21 cellular contexts compared by ENCODE assay signal in genomic region chr17:55564077-55564476, GRCh38. TPM values are rescaled to one million over a fixed set of nuclear protein-coding genes. Genes with fewer than 3 reads are reported as not detected.
"Had no signal": no experiment of that assay in that cellular context is flagged by ENCODE, and none has a peak within 500 bp of the region (broad histone marks: within the 10 kb centered on the region; RNA-seq: fewer than 3 reads in every experiment).

No MANE protein-coding gene starts in this region.

- H3K36me3 ChIP-seq: brain microvascular endothelial cell, gastroesophageal sphincter, heart right ventricle, lower lobe of right lung, transverse colon had no signal

- H3K4me1 ChIP-seq: lower lobe of right lung had no signal

- ATAC-seq: activated CD4-positive, alpha-beta T cell treated with anti-CD3 and anti-CD28 coated beads for 36 hours; activated T-cell treated with anti-CD3 and anti-CD28 coated beads, Interleukin-2, amount 50 U/mL, for 4 hours; gastroesophageal sphincter; lower lobe of right lung; stimulated activated naive B cell treated with anti-CD40 and anti-IgM and Interleukin-4, amounts not matched to agents 10 μg/mL and 1 μg/mL and 100 μg/mL, for 72 hours had no signal

- H3K9me3 ChIP-seq: gastroesophageal sphincter, heart right ventricle, lower lobe of right lung, transverse colon had no signal

- DNase-seq: activated CD4-positive, alpha-beta memory T cell treated with anti-CD3 and anti-CD28 coated beads, Interleukin-2, amount 10 ng/mL, durations not matched to agents 7 days and 5 days; activated CD4-positive, alpha-beta T cell treated with anti-CD3 and anti-CD28 coated beads for 36 hours; activated gamma-delta T cell; activated T-cell treated with anti-CD3 and anti-CD28 coated beads, Interleukin-2, amount 50 U/mL, for 4 hours; brain microvascular endothelial cell; cerebellar nuclear complex; effector CD8-positive, alpha-beta T cell; heart right ventricle; lower lobe of right lung; naive B cell; posterior cingulate gyrus; retina; stimulated activated CD4-positive, alpha-beta T cell treated with anti-CD3 and anti-CD28 coated beads, Interleukin-15, amount 100 ng/mL, for 24 hours; stimulated activated CD4-positive, alpha-beta T cell treated with anti-CD3 and anti-CD28 coated beads, Interleukin-4, amount 100 ng/mL, for 1 hour; stimulated activated naive B cell treated with anti-CD40 and anti-IgM and Interleukin-4, amounts not matched to agents 10 μg/mL and 1 μg/mL and 100 μg/mL, for 72 hours; transverse colon had no signal

- H3K27me3 ChIP-seq: brain microvascular endothelial cell, gastroesophageal sphincter, transverse colon had no signal

- H3K4me3 ChIP-seq: gastroesophageal sphincter, heart right ventricle, lower lobe of right lung, skin epidermis, transverse colon had no signal

- H3K27ac ChIP-seq: brain microvascular endothelial cell, gastroesophageal sphincter, heart right ventricle, lower lobe of right lung, skin epidermis, transverse colon had no signal

RNA-seq across cellular contexts. Expression of gene SMIM36, which starts 52.8 kb away (rescaled TPM):
- total RNA-seq: activated CD4-positive, alpha-beta memory T cell treated with anti-CD3 and anti-CD28 coated beads, Interleukin-2, amount 10 ng/mL, durations not matched to agents 7 days and 5 days; activated CD4-positive, alpha-beta T cell treated with anti-CD3 and anti-CD28 coated beads for 36 hours; activated T-cell treated with anti-CD3 and anti-CD28 coated beads, Interleukin-2, amount 50 U/mL, for 4 hours; endothelial cell of umbilical vein; fibroblast of lung; gastroesophageal sphincter; heart right ventricle; lower lobe of right lung; subcutaneous adipose tissue; transverse colon had no signal
